ENCODE assay signal across 13 cellular contexts in genomic region chr17:64004903-64005733, GRCh38. TPM values are rescaled to one million over a fixed set of nuclear protein-coding genes. Genes with fewer than 3 reads are reported as not detected.
DNase-seq lines count a peak whose midpoint lies in the region; ATAC-seq, FAIRE-seq and TF ChIP-seq lines count a peak whose summit lies in the region.
"Had no signal": no experiment of that assay in that cellular context is flagged by ENCODE, and none has a peak within 500 bp of the region (broad histone marks: within the 10 kb centered on the region; RNA-seq: fewer than 3 reads in every experiment).

No MANE protein-coding gene starts in this region.

- DNase-seq in activated CD8-positive, alpha-beta memory T cell treated with anti-CD3 and anti-CD28 coated beads for 24 hours, result peak; percentile 43
- DNase-seq in activated CD8-positive, alpha-beta memory T cell treated with anti-CD3 and anti-CD28 coated beads, Interleukin-2, amount 50 U/mL, for 4 hours, result no peak
- no peak for DNase-seq in endothelial cell of umbilical vein (ENCODE audit: low read depth, low spot score)
- DNase-seq in stimulated activated naive CD8-positive, alpha-beta T cell treated with anti-CD3 and anti-CD28 coated beads, Interleukin-15, amount 100 ng/mL, for 72 hours, result no peak
- DNase-seq in GM12892 (ENCODE audit: insufficient read length), result no peak
- DNase-seq: occipital lobe had no signal

- H3K27me3 ChIP-seq in OCI-LY1 (ENCODE audit: insufficient read depth, low read length), result no peaks in the 10 kb centered on the region
- no peaks in the 10 kb centered on the region for H3K27me3 ChIP-seq in endothelial cell of umbilical vein (ENCODE audit: control insufficient read depth in 2 of 2, insufficient read depth in 2 of 2, low read length in 2 of 2)
- H3K27me3 ChIP-seq: cardiac muscle cell had no signal

- H3K27ac ChIP-seq in OCI-LY1 (ENCODE audit: low read depth, low read length, poor library complexity, severe bottlenecking) (peak overlapping the region; percentile 41), endothelial cell of umbilical vein (ENCODE audit: insufficient read depth, low read depth, low read length) (peak overlapping the region; percentile 91)
- H3K27ac ChIP-seq: cardiac muscle cell had no signal

- intact Hi-C loops in endothelial cell of umbilical vein (cut with micrococcal nuclease), result no loop called here

- BruUV-seq in endothelial cell of umbilical vein (replicated peaks; lab: Mats Ljungman, UMichigan), result no TSS peak

- H3K9me2 ChIP-seq in OCI-LY1 (ENCODE audit: low read depth, low read length), result no peaks in the 10 kb centered on the region

- H3K4me3 Mint-ChIP-seq in stimulated activated naive CD8-positive, alpha-beta T cell treated with anti-CD3 and anti-CD28 coated beads, Interleukin-15, amount 100 ng/mL, for 72 hours, result no peak overlapping the region

- peak; percentile 51 for TF ChIP-seq POLR2A in endothelial cell of umbilical vein (IDR thresholded peaks at IDR 0.05; ENCODE audit: low read depth, low read length)
- TF ChIP-seq POLR2A in GM12892 (IDR thresholded peaks at IDR 0.05; ENCODE audit: low read depth, low read length), result no peak

- no peaks in the 10 kb centered on the region for H3K9me3 ChIP-seq in OCI-LY1 (ENCODE audit: low read length)
- no peaks in the 10 kb centered on the region for H3K9me3 ChIP-seq in endothelial cell of umbilical vein (replicated peaks; ENCODE audit: control insufficient read depth, insufficient read depth, low read length)

- no peak overlapping the region for H3K4me2 ChIP-seq in OCI-LY1 (ENCODE audit: low read length)
- peak overlapping the region; percentile 91 for H3K4me2 ChIP-seq in endothelial cell of umbilical vein (ENCODE audit: insufficient read depth, low read length)

- dilution Hi-C loops in endothelial cell of umbilical vein (cut with MboI; ENCODE audit: extremely low pct_ligation_motif_present, low sequenced_read_pairs), result no loop called here

- no peak for TF ChIP-seq CTCF in OCI-LY1 (IDR thresholded peaks at IDR 0.05; ENCODE audit: low read length)
- no peak for TF ChIP-seq CTCF in endothelial cell of umbilical vein (IDR thresholded peaks at IDR 0.05; ENCODE audit: extremely low read depth in 1 of 2, insufficient read depth in 1 of 2, low read depth in 1 of 2, low read length in 2 of 2)

- H4K20me1 ChIP-seq in OCI-LY1 (ENCODE audit: insufficient read depth, low read length) (no peaks in the 10 kb centered on the region), endothelial cell of umbilical vein (replicated peaks; ENCODE audit: control insufficient read depth, extremely low read depth, insufficient read depth, low read length) (no peaks in the 10 kb centered on the region)

- POLR2A ChIA-PET in endothelial cell of umbilical vein (lab: Charles Lee), result interaction anchor here (0.6 to 3.1 kb wide), 3 partner anchors 12 to 21 kb away, joined by 3 to 32 read pairs (median 3); partner anchors contain the start of gene ICAM2

- H3K27me3 Mint-ChIP-seq in stimulated activated naive CD8-positive, alpha-beta T cell treated with anti-CD3 and anti-CD28 coated beads, Interleukin-15, amount 100 ng/mL, for 72 hours, result no peaks in the 10 kb centered on the region

- no peak for ATAC-seq in stimulated activated naive CD8-positive, alpha-beta T cell treated with anti-CD3 and anti-CD28 coated beads, Interleukin-15, amount 100 ng/mL, for 72 hours
- no peak for ATAC-seq in HG03439 (IDR thresholded peaks at IDR 0.05; ENCODE audit: unreplicated experiment)
- no peak for ATAC-seq in GM21723 (IDR thresholded peaks at IDR 0.05; ENCODE audit: unreplicated experiment)

- FAIRE-seq in endothelial cell of umbilical vein (lab: Jason Lieb, UNC) (peak; percentile 21), GM12892 (lab: Jason Lieb, UNC) (no peak)
- FAIRE-seq: G401.6, keratinocyte had no signal

- H3K27ac Mint-ChIP-seq in stimulated activated naive CD8-positive, alpha-beta T cell treated with anti-CD3 and anti-CD28 coated beads, Interleukin-15, amount 100 ng/mL, for 72 hours, result peak overlapping the region; percentile 24 to 91

- peaks cover 55% of the 10 kb centered on the region for H3K4me1 Mint-ChIP-seq in stimulated activated naive CD8-positive, alpha-beta T cell treated with anti-CD3 and anti-CD28 coated beads, Interleukin-15, amount 100 ng/mL, for 72 hours

- H3K36me3 ChIP-seq in OCI-LY1 (ENCODE audit: insufficient read depth, low read length) (peaks cover 53% of the 10 kb centered on the region), endothelial cell of umbilical vein (ENCODE audit: control insufficient read depth in 2 of 2, extremely low read depth in 1 of 2, insufficient read depth in 2 of 2, low read length in 2 of 2) (peaks cover 26 to 29% of the 10 kb centered on the region in 2 experiments)
- H3K36me3 ChIP-seq: cardiac muscle cell had no signal

- H2AFZ ChIP-seq in OCI-LY1 (ENCODE audit: low read length) (no peak overlapping the region), endothelial cell of umbilical vein (ENCODE audit: low read depth, low read length) (no peak overlapping the region)

- H3F3A ChIP-seq in OCI-LY1 (ENCODE audit: insufficient read depth, low read length), result no peaks in the 10 kb centered on the region

- CTCF ChIA-PET in endothelial cell of umbilical vein (lab: Charles Lee), result interaction anchor here (0.7 to 6.8 kb wide), 8 partner anchors 14 to 128 kb away, joined by 3 to 140 read pairs (median 10); partner anchors contain the start of gene ICAM2

- H3K4me3 ChIP-seq in OCI-LY1 (ENCODE audit: low read depth, low read length, poor library complexity, severe bottlenecking) (no peak overlapping the region), endothelial cell of umbilical vein (replicated peaks in 1 of 3; ENCODE audit: insufficient read depth in 1 of 3, low read depth in 1 of 3, low read length in 3 of 3) (peak overlapping the region; percentile 66 to 87 (median 73))
- H3K4me3 ChIP-seq: cardiac muscle cell had no signal

- H3K9ac ChIP-seq in OCI-LY1 (ENCODE audit: low read length) (no peak overlapping the region), endothelial cell of umbilical vein (replicated peaks; ENCODE audit: extremely low read depth, insufficient read depth, low read length) (peak overlapping the region; percentile 91)

- H3K9me1 ChIP-seq in endothelial cell of umbilical vein (replicated peaks; ENCODE audit: control insufficient read depth, extremely low read depth, insufficient read depth, low read length), result no peaks in the 10 kb centered on the region

- no peaks in the 10 kb centered on the region for H3K9me3 Mint-ChIP-seq in stimulated activated naive CD8-positive, alpha-beta T cell treated with anti-CD3 and anti-CD28 coated beads, Interleukin-15, amount 100 ng/mL, for 72 hours

- H3K4me1 ChIP-seq in OCI-LY1 (ENCODE audit: insufficient read depth, low read length, severe bottlenecking), result peaks cover 23% of the 10 kb centered on the region
- peaks cover 79% of the 10 kb centered on the region for H3K4me1 ChIP-seq in endothelial cell of umbilical vein (ENCODE audit: control insufficient read depth, extremely low read depth, insufficient read depth, low read length)

- H3K79me2 ChIP-seq in OCI-LY1 (ENCODE audit: insufficient read depth, low read length) (0 out of 2 replicates have a peak, but pooled peaks cover 6% of the 10 kb centered on the region), endothelial cell of umbilical vein (ENCODE audit: control insufficient read depth, insufficient read depth, low read length) (peaks cover 51% of the 10 kb centered on the region)

TF ChIP-seq in endothelial cell of umbilical vein, 7 proteins besides CTCF, POLR2A, EP300 and RAD21 (continues in another document):
- TF ChIP-seq JUN (IDR thresholded peaks at IDR 0.05; ENCODE audit: borderline replicate concordance, insufficient read depth, insufficient read length, low read depth), result no peak
- TF ChIP-seq POLR2AphosphoS5 (IDR thresholded peaks at IDR 0.05; ENCODE audit: insufficient read depth, low read depth, low read length), result no peak
- TF ChIP-seq MAX (IDR thresholded peaks at IDR 0.05; ENCODE audit: insufficient read depth, insufficient read length), result no peak
- no peak for TF ChIP-seq GATA2 (IDR thresholded peaks at IDR 0.05; ENCODE audit: insufficient read depth, insufficient read length, low read depth, low read length)

RNA-seq across cellular contexts. Expression of gene PRR29, which starts 7.0 kb away (rescaled TPM):
- total RNA-seq in endothelial cell of umbilical vein, result 0.78 and 1.2 TPM in 2 replicates
- polyA plus RNA-seq in endothelial cell of umbilical vein, result 0.39 and 0.60 TPM in 2 replicates
- 0.22 and 0.25 TPM in 2 replicates for polyA plus RNA-seq in endothelial cell of umbilical vein (2011; cell fraction: cytosol; rRNA removed)
- polyA plus RNA-seq in endothelial cell of umbilical vein (2011; cell fraction: nucleus; rRNA removed), result 1.1 TPM in 2 replicates
- 27.6 and 50.2 TPM in 2 replicates for polyA plus RNA-seq in endothelial cell of umbilical vein (2012)
- 0.40 and 0.46 TPM in 2 replicates for polyA minus RNA-seq in endothelial cell of umbilical vein
- polyA minus RNA-seq in endothelial cell of umbilical vein (2011; cell fraction: cytosol; rRNA and poly(A)+ RNA removed), result not detected
- polyA minus RNA-seq in endothelial cell of umbilical vein (2011; cell fraction: nucleus; rRNA and poly(A)+ RNA removed), result 0.53 and 0.77 TPM in 2 replicates
- polyA plus RNA-seq in GM12892 (2012; ENCODE audit: missing spikeins), result 0.30 TPM

RNA-seq across cellular contexts. Expression of gene ICAM2, which starts 15.3 kb away (rescaled TPM):
- 514 and 586 TPM in 2 replicates for total RNA-seq in endothelial cell of umbilical vein
- 2,377 and 2,759 TPM in 2 replicates for polyA plus RNA-seq in endothelial cell of umbilical vein
- polyA plus RNA-seq in endothelial cell of umbilical vein (2011; cell fraction: cytosol; rRNA removed), result 1,397 and 1,487 TPM in 2 replicates
- 644 and 716 TPM in 2 replicates for polyA plus RNA-seq in endothelial cell of umbilical vein (2011; cell fraction: nucleus; rRNA removed)
- polyA plus RNA-seq in endothelial cell of umbilical vein (2012), result 616 and 790 TPM in 2 replicates
- polyA minus RNA-seq in endothelial cell of umbilical vein, result 1,340 and 1,357 TPM in 2 replicates
- not detected for polyA minus RNA-seq in endothelial cell of umbilical vein (2011; cell fraction: cytosol; rRNA and poly(A)+ RNA removed)
- 203 and 216 TPM in 2 replicates for polyA minus RNA-seq in endothelial cell of umbilical vein (2011; cell fraction: nucleus; rRNA and poly(A)+ RNA removed)
- 33.1 TPM for polyA plus RNA-seq in GM12892 (2012; ENCODE audit: missing spikeins)
- total RNA-seq: cardiac muscle cell had no signal

RNA-seq across cellular contexts. Expression of gene SCN4A, which starts 32.4 kb away (rescaled TPM):
- total RNA-seq in endothelial cell of umbilical vein, result 0.40 TPM in 1 of 2 replicates, not detected in the other
- 0.01 and 0.02 TPM in 2 replicates for polyA plus RNA-seq in endothelial cell of umbilical vein
- 0.06 and 0.11 TPM in 2 replicates for polyA plus RNA-seq in endothelial cell of umbilical vein (2011; cell fraction: cytosol; rRNA removed)
- polyA plus RNA-seq in endothelial cell of umbilical vein (2011; cell fraction: nucleus; rRNA removed), result 0.08 and 0.20 TPM in 2 replicates
- 0.04 and 0.13 TPM in 2 replicates for polyA plus RNA-seq in endothelial cell of umbilical vein (2012)
- polyA minus RNA-seq in endothelial cell of umbilical vein, result 0.07 TPM in 1 of 2 replicates, not detected in the other
- 0.51 TPM for polyA minus RNA-seq in endothelial cell of umbilical vein (2011; cell fraction: cytosol; rRNA and poly(A)+ RNA removed)
- polyA minus RNA-seq in endothelial cell of umbilical vein (2011; cell fraction: nucleus; rRNA and poly(A)+ RNA removed), result 0.10 TPM in 1 of 2 replicates, not detected in the other
- polyA plus RNA-seq in GM12892 (2012; ENCODE audit: missing spikeins), result 0.64 TPM
- total RNA-seq: occipital lobe had no signal
- polyA plus RNA-seq: cardiac muscle cell, fibroblast of lung, keratinocyte had no signal
